ENCODE assay signal across 18 cellular contexts in the genomic region with DNA sequence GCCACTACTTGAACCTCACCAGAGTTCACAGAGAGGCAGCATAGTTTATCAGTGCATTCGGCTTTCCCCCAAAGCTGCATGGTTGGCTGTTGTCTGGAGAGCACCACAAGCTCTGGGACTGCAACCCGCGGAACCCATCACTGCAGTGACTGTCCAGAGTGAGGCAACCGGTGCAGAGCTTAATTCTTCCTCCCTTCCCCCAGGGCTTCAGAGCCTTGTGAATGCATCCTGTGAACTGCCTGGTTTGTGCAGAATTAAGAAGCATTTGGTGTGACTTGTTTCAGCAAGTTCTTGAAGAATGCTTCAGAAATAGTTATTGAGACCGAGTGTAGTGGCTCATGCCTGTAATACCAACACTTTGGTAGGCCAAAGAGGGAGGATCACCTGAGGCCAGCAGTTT.
DNase-seq lines count a peak whose midpoint lies in the region; ATAC-seq and TF ChIP-seq lines count a peak whose summit lies in the region.
"Had no signal": no experiment of that assay in that cellular context is flagged by ENCODE, and none has a peak within 500 bp of the region (broad histone marks: within the 10 kb centered on the region; RNA-seq: fewer than 3 reads in every experiment).

No MANE protein-coding gene starts in this region.

- H3K4me3 Mint-ChIP-seq in T-helper 2 cell treated with Interferon-gamma antibody and Interleukin-4, amounts not matched to agents 5 μg/mL and 100 μg/mL, for 36 hours = no peak overlapping the region
- H3K4me3 Mint-ChIP-seq in endothelial cell (ENCODE audit: unreplicated experiment) = no peak overlapping the region

- TF ChIP-seq CTCF in osteoblast (IDR thresholded peaks at IDR 0.05; ENCODE audit: extremely low read depth, low read depth, low read length) (no peak), endothelial cell (IDR thresholded peaks at IDR 0.05; ENCODE audit: unreplicated experiment) (no peak)

- no peak overlapping the region for H3K4me2 ChIP-seq in osteoblast (ENCODE audit: insufficient read depth, low read length)

- H3K4me1 ChIP-seq in esophagus (ENCODE audit: control insufficient read depth in 2 of 2, insufficient read depth in 2 of 2, low read length in 1 of 2) (no peaks in the 10 kb centered on the region), osteoblast (ENCODE audit: insufficient read depth, low read length) (peaks cover 52% of the 10 kb centered on the region)

- H3K27me3 ChIP-seq in esophagus (ENCODE audit: control insufficient read depth in 1 of 2, insufficient read depth in 2 of 2, low read length in 2 of 2) (no peaks in the 10 kb centered on the region), osteoblast (ENCODE audit: insufficient read depth, low read length) (no peaks in the 10 kb centered on the region)

- no peaks in the 10 kb centered on the region for H3K4me1 Mint-ChIP-seq in T-helper 2 cell treated with Interferon-gamma antibody and Interleukin-4, amounts not matched to agents 5 μg/mL and 100 μg/mL, for 36 hours (ENCODE audit: low read depth)
- peaks cover 3% of the 10 kb centered on the region for H3K4me1 Mint-ChIP-seq in endothelial cell (ENCODE audit: unreplicated experiment)

- H3K27ac ChIP-seq in esophagus (ENCODE audit: low read depth in 2 of 2, low read length in 1 of 2) = peak overlapping the region; percentile 52 to 54
- H3K27ac ChIP-seq in osteoblast (ENCODE audit: low read depth, low read length) = peak overlapping the region; percentile 94

- no peaks in the 10 kb centered on the region for H3K9me3 Mint-ChIP-seq in T-helper 2 cell treated with Interferon-gamma antibody and Interleukin-4, amounts not matched to agents 5 μg/mL and 100 μg/mL, for 36 hours
- H3K9me3 Mint-ChIP-seq in endothelial cell (ENCODE audit: unreplicated experiment) = no peaks in the 10 kb centered on the region
- H3K9me3 Mint-ChIP-seq: CD4-positive, CD25-positive, alpha-beta regulatory T cell had no signal

- H3K4me3 ChIP-seq in esophagus (ENCODE audit: low read depth in 1 of 2, low read length in 2 of 2) (no peak overlapping the region), osteoblast (ENCODE audit: insufficient read depth, low read length) (no peak overlapping the region)

- DNase-seq in EH (ENCODE audit: low read depth) (peak; percentile 56), RPMI7951 (ENCODE audit: low read depth) (peak; percentile 74), osteoblast (ENCODE audit: insufficient read length, low spot score, missing footprints) (no peak), NCI-H1694 (lab: John Stamatoyannopoulos, UW) (no peak), endothelial cell (ENCODE audit: low spot score) (no peak)
- DNase-seq in T-helper 2 cell treated with Interferon-gamma antibody and Interleukin-4, amounts not matched to agents 5 μg/mL and 100 μg/mL, for 36 hours (ENCODE audit: low spot score) = no peak
- DNase-seq: Calu3; CD4-positive, CD25-positive, alpha-beta regulatory T cell; DMS79; GF-D8; NCI-H1436; NCI-H2081 treated with DMSO at 0.1 percent for 48 hours; NCI-H226; NCI-H526 had no signal

- no peaks in the 10 kb centered on the region for H4K20me1 ChIP-seq in osteoblast (ENCODE audit: insufficient read depth, low read length)

- 40 to 51% methylated on average over 5 of the region's 5 CpGs for whole genome bisulfite sequencing in esophagus, 2 donors

- H3K27me3 Mint-ChIP-seq in T-helper 2 cell treated with Interferon-gamma antibody and Interleukin-4, amounts not matched to agents 5 μg/mL and 100 μg/mL, for 36 hours (ENCODE audit: low read depth) = no peaks in the 10 kb centered on the region
- no peaks in the 10 kb centered on the region for H3K27me3 Mint-ChIP-seq in endothelial cell (ENCODE audit: unreplicated experiment)
- H3K27me3 Mint-ChIP-seq: CD4-positive, CD25-positive, alpha-beta regulatory T cell had no signal

- no peaks in the 10 kb centered on the region for H3K79me2 ChIP-seq in osteoblast (ENCODE audit: insufficient read depth, low read length)

- no peak for ATAC-seq in HG02970 (IDR thresholded peaks at IDR 0.05; ENCODE audit: low FRiP score, unreplicated experiment)
- ATAC-seq: HCT116, Right ventricle myocardium inferior had no signal

- H3K27ac Mint-ChIP-seq in T-helper 2 cell treated with Interferon-gamma antibody and Interleukin-4, amounts not matched to agents 5 μg/mL and 100 μg/mL, for 36 hours = no peak overlapping the region
- H3K27ac Mint-ChIP-seq in endothelial cell (ENCODE audit: unreplicated experiment) = no peak overlapping the region
- H3K27ac Mint-ChIP-seq: CD4-positive, CD25-positive, alpha-beta regulatory T cell had no signal

- H3K36me3 ChIP-seq in esophagus (ENCODE audit: control insufficient read depth in 2 of 2, insufficient read depth in 2 of 2, low read length in 1 of 2) (no peaks in the 10 kb centered on the region), osteoblast (ENCODE audit: insufficient read depth, low read length) (no peaks in the 10 kb centered on the region)

- no peak overlapping the region for H2AFZ ChIP-seq in osteoblast (ENCODE audit: low read length)

- H3K9me3 ChIP-seq in esophagus (ENCODE audit: control insufficient read depth in 2 of 2, insufficient read depth in 1 of 2, low read depth in 1 of 2, low read length in 1 of 2) = no peaks in the 10 kb centered on the region
- no peaks in the 10 kb centered on the region for H3K9me3 ChIP-seq in osteoblast (ENCODE audit: low read depth, low read length)

- H3K36me3 Mint-ChIP-seq in T-helper 2 cell treated with Interferon-gamma antibody and Interleukin-4, amounts not matched to agents 5 μg/mL and 100 μg/mL, for 36 hours (ENCODE audit: low read depth) = peaks cover 4% of the 10 kb centered on the region
- H3K36me3 Mint-ChIP-seq in endothelial cell (ENCODE audit: low read depth, unreplicated experiment) = no peaks in the 10 kb centered on the region

Comparison
In these comparisons a context has a peak if more than half of its experiments do, and no peak if none do; other contexts are left out.
1. DNase-seq: peak in EH (single experiment) and RPMI7951 (single experiment); none in osteoblast (single experiment), T-helper 2 cell treated with Interferon-gamma antibody and Interleukin-4, amounts not matched to agents 5 μg/mL and 100 μg/mL, for 36 hours (single experiment), NCI-H1694 (single experiment) and endothelial cell (single experiment).